25 cellular contexts compared by ENCODE assay signal in the genomic region with DNA sequence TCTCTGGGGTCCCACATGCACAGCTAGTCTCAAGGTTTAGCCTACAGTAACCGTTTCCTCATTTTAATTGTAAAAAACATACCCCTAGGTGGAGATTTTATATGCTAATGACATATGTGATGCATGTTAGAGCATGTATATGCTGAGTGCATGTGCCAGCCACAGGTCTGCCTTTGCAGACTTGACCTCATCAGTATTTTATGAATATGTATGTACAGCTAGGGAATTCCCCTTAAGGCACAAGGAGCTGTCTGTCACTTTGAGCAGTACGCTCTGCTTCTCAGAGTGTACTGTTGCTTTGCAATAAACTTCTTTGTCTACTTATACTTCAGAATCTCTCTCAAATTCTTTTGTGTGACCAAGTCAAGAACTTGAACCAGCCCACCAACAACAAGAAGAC.
A peak's percentile ranks its signal among the peaks of the same experiment; 100 is the strongest.
DNase-seq lines count a peak whose midpoint lies in the region; ATAC-seq, FAIRE-seq and TF ChIP-seq lines count a peak whose summit lies in the region.
"Had no signal": no experiment of that assay in that cellular context is flagged by ENCODE, and none has a peak within 500 bp of the region (broad histone marks: within the 10 kb centered on the region; RNA-seq: fewer than 3 reads in every experiment).

No MANE protein-coding gene starts in this region.

- no peaks in the 10 kb centered on the region for H3K9me3 ChIP-seq in keratinocyte (ENCODE audit: control insufficient read depth, low read depth, low read length)
- H3K9me3 ChIP-seq: lower lobe of right lung, testis had no signal

- no peaks in the 10 kb centered on the region for H3K9me1 ChIP-seq in keratinocyte (ENCODE audit: control insufficient read depth, extremely low read depth, insufficient read depth, low read length)

- H3K36me3 Mint-ChIP-seq in chondrocyte (ENCODE audit: low read depth), result no peaks in the 10 kb centered on the region

- no peaks in the 10 kb centered on the region for H4K20me1 ChIP-seq in keratinocyte (ENCODE audit: control insufficient read depth, extremely low read depth, insufficient read depth, low read length)

- H3K27me3 ChIP-seq in keratinocyte (ENCODE audit: control insufficient read depth, extremely low read depth, insufficient read depth, low read length), result no peaks in the 10 kb centered on the region
- H3K27me3 ChIP-seq: testis had no signal

- no peak overlapping the region for H2AFZ ChIP-seq in keratinocyte (ENCODE audit: control insufficient read depth, low read length)
- H2AFZ ChIP-seq: parathyroid adenoma had no signal

- TF ChIP-seq CTCF in GM20000 (IDR thresholded peaks at IDR 0.05; ENCODE audit: extremely low read depth, missing control alignments) (no peak), keratinocyte (optimal IDR thresholded peaks at IDR 0.05 in 1 of 3, IDR thresholded peaks at IDR 0.05 in 1 of 3, conservative IDR thresholded peaks at IDR 0.05 in 1 of 3; ENCODE audit: extremely low read depth in 1 of 3, insufficient read depth in 2 of 3, low read length in 3 of 3) (no peak), chondrocyte (IDR thresholded peaks at IDR 0.05) (no peak)

- TF ChIP-seq POLR2A in GM12892 (IDR thresholded peaks at IDR 0.05; ENCODE audit: low read depth, low read length), result no peak

- H3K79me2 ChIP-seq in keratinocyte (ENCODE audit: control insufficient read depth, insufficient read depth, low read length), result no peaks in the 10 kb centered on the region
- H3K79me2 ChIP-seq: parathyroid adenoma had no signal

- peaks cover 4% of the 10 kb centered on the region for H3K4me1 ChIP-seq in keratinocyte (ENCODE audit: control insufficient read depth, extremely low read depth, insufficient read depth, low read length)
- H3K4me1 ChIP-seq: lower lobe of right lung, parathyroid adenoma, testis had no signal

- no peak overlapping the region for H3K27ac ChIP-seq in keratinocyte (ENCODE audit: control insufficient read depth, insufficient read depth, low read length)
- H3K27ac ChIP-seq: lower lobe of right lung, parathyroid adenoma, RWPE1, testis had no signal

- peak; percentile 48 for ATAC-seq in GM18511 (IDR thresholded peaks at IDR 0.05; ENCODE audit: unreplicated experiment)
- ATAC-seq in HG03432 (IDR thresholded peaks at IDR 0.05; ENCODE audit: unreplicated experiment), result peak; percentile 81
- ATAC-seq in HG03108 (IDR thresholded peaks at IDR 0.05; ENCODE audit: unreplicated experiment), result no peak
- ATAC-seq: activated T-cell treated with anti-CD3 and anti-CD28 coated beads, Interleukin-2, amount 50 U/mL, for 72 hours; lower lobe of right lung; right cardiac atrium; T-helper 17 cell had no signal

- no peak overlapping the region for H3K27ac Mint-ChIP-seq in chondrocyte (ENCODE audit: unreplicated experiment)
- H3K27ac Mint-ChIP-seq: activated naive CD4-positive, alpha-beta T cell treated with anti-CD3 and anti-CD28 coated beads for 36 hours; activated T-cell treated with anti-CD3 and anti-CD28 coated beads, Interleukin-2, amount 50 U/mL, for 72 hours; nephron progenitor cell; T-helper 17 cell had no signal

- FAIRE-seq in keratinocyte (lab: Jason Lieb, UNC) (peak; percentile 56), GM12892 (lab: Jason Lieb, UNC) (no peak)
- FAIRE-seq: urothelium cell line had no signal

- dilution Hi-C loops in keratinocyte (cut with MboI; ENCODE audit: extremely low pct_ligation_motif_present, low sequenced_read_pairs), result no loop called here

- peak; percentile 9 for DNase-seq in GM20000 (ENCODE audit: low spot score)
- no peak for DNase-seq in keratinocyte (ENCODE audit: low read depth, low spot score)
- no peak for DNase-seq in chondrocyte (ENCODE audit: low spot score)
- no peak for DNase-seq in GM12892 (ENCODE audit: insufficient read length)
- DNase-seq: activated CD4-positive, alpha-beta T cell treated with anti-CD3 and anti-CD28 coated beads for 48 hours; activated naive CD4-positive, alpha-beta T cell treated with anti-CD3 and anti-CD28 coated beads for 36 hours; activated T-cell treated with anti-CD3 and anti-CD28 coated beads, Interleukin-2, amount 50 U/mL, for 72 hours; C1 segment of cervical spinal cord; IMR-90; lower lobe of right lung; NCI-H1105; NCI-H1930; NCI-H69; nephron progenitor cell; right cardiac atrium; stimulated activated CD4-positive, alpha-beta T cell treated with anti-CD3 and anti-CD28 coated beads, Interleukin-4, amount 100 ng/mL, for 24 hours; stimulated activated naive CD4-positive, alpha-beta T cell; T-helper 17 cell; testis had no signal

- no peaks in the 10 kb centered on the region for H3K36me3 ChIP-seq in keratinocyte (ENCODE audit: control insufficient read depth in 2 of 2, extremely low read depth in 1 of 2, insufficient read depth in 2 of 2, low read length in 2 of 2)
- H3K36me3 ChIP-seq: lower lobe of right lung had no signal

- H3K4me3 ChIP-seq in keratinocyte (ENCODE audit: control insufficient read depth in 2 of 3, extremely low read depth in 1 of 3, insufficient read depth in 2 of 3, low read depth in 1 of 3, low read length in 3 of 3), result no peak overlapping the region
- H3K4me3 ChIP-seq: lower lobe of right lung, testis had no signal

- peaks cover 3% of the 10 kb centered on the region for H3K27me3 Mint-ChIP-seq in chondrocyte (ENCODE audit: low read depth)
- H3K27me3 Mint-ChIP-seq: T-helper 17 cell had no signal

- peaks cover 7% of the 10 kb centered on the region for H3K9me3 Mint-ChIP-seq in chondrocyte (ENCODE audit: low read depth)
- H3K9me3 Mint-ChIP-seq: activated naive CD4-positive, alpha-beta T cell treated with anti-CD3 and anti-CD28 coated beads for 36 hours; activated T-cell treated with anti-CD3 and anti-CD28 coated beads, Interleukin-2, amount 50 U/mL, for 72 hours; nephron progenitor cell had no signal

- no peak overlapping the region for H3K9ac ChIP-seq in keratinocyte (ENCODE audit: control insufficient read depth, extremely low read depth, insufficient read depth, low read length)
- H3K9ac ChIP-seq: parathyroid adenoma had no signal

- H3K4me2 ChIP-seq in keratinocyte (ENCODE audit: control insufficient read depth, extremely low read depth, insufficient read depth, low read depth, low read length), result no peak overlapping the region

- peaks cover 3% of the 10 kb centered on the region for H3K4me1 Mint-ChIP-seq in chondrocyte (ENCODE audit: low read depth)
- H3K4me1 Mint-ChIP-seq: nephron progenitor cell, T-helper 17 cell had no signal

- no peak overlapping the region for H3K4me3 Mint-ChIP-seq in chondrocyte (ENCODE audit: unreplicated experiment)
- H3K4me3 Mint-ChIP-seq: activated naive CD4-positive, alpha-beta T cell treated with anti-CD3 and anti-CD28 coated beads for 36 hours; activated T-cell treated with anti-CD3 and anti-CD28 coated beads, Interleukin-2, amount 50 U/mL, for 72 hours; nephron progenitor cell; T-helper 17 cell had no signal
